In the genomic region with DNA sequence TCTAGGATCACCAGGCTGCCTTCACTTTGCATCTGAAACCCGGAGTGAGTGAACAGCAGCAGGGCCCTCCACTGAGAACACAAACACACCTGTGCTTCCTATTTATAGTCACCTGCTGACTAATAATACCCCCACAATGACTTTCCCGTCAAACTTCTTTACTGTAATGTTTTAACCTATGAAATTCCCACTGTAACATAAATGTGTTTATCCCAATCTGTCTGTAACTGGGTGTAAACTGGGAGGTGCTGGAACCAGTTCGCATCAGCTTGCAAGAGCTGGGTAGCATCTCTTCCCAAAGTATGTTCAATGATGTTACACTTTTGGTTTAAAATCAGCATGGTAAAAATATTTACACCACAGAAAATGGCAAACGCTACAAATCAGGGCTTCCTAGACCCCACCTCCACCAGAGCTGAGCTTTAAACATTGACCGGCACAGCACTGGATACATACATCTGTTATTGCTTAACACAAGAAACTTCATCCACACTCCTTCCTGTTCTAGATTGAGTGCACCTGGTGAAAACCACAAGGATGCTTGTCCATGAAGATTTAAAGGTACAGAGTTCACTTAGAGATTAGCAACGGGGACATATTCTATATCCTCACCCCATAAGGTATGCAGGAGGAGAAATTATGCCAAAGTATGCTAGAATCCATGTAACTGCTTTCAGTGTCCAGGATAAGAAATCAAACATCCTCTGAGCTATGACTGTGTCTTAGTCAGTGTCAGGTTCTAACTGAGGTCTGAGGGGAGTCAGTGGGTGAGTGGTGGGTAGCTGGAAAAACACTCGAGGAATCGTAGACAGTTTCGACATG, we compare ENCODE assay signal across 1 cellular context.
TF ChIP-seq lines count a peak whose summit lies in the region.

No MANE protein-coding gene starts in this region.

TF ChIP-seq in GM12878, 131 proteins besides CTCF, POLR2A, EP300 and RAD21 (continued from another document):
- TF ChIP-seq CHD2 (IDR thresholded peaks at IDR 0.05; ENCODE audit: borderline replicate concordance, low read depth, low read length) (no peak), HCFC1 (IDR thresholded peaks at IDR 0.05; ENCODE audit: low read length) (no peak), CEBPB (IDR thresholded peaks at IDR 0.05; ENCODE audit: borderline replicate concordance in 1 of 2, low read depth in 2 of 2, low read length in 2 of 2) (peak; percentile 19 to 52; a peak in 2 of 4 replicates), ASH2L (IDR thresholded peaks at IDR 0.05; ENCODE audit: borderline replicate concordance, low read depth) (peak; percentile 93), TCF3 (IDR thresholded peaks at IDR 0.05; ENCODE audit: borderline replicate concordance, insufficient read depth, low read depth, low read length) (peak; percentile 91; the same call in 1 of the 2 replicates), CBFB (IDR thresholded peaks at IDR 0.05; ENCODE audit: low read depth) (peak; percentile 89), CREM (IDR thresholded peaks at IDR 0.05; ENCODE audit: low read depth) (peak; percentile 24; the same call in 1 of the 2 replicates), MTA3 (IDR thresholded peaks at IDR 0.05; ENCODE audit: borderline replicate concordance, low read length) (no peak), JUNB (IDR thresholded peaks at IDR 0.05) (peak; percentile 78), EED (IDR thresholded peaks at IDR 0.05; ENCODE audit: low read depth) (peak; percentile 69), TCF12 (IDR thresholded peaks at IDR 0.05; ENCODE audit: low read depth, low read length) (peak; percentile 91), SUZ12 (IDR thresholded peaks at IDR 0.05; ENCODE audit: unreplicated experiment) (no peak), CBX5 (IDR thresholded peaks at IDR 0.05; ENCODE audit: low read depth) (peak; percentile 73; the same call in 1 of the 2 replicates)
- TF ChIP-seq, protein P1, sequence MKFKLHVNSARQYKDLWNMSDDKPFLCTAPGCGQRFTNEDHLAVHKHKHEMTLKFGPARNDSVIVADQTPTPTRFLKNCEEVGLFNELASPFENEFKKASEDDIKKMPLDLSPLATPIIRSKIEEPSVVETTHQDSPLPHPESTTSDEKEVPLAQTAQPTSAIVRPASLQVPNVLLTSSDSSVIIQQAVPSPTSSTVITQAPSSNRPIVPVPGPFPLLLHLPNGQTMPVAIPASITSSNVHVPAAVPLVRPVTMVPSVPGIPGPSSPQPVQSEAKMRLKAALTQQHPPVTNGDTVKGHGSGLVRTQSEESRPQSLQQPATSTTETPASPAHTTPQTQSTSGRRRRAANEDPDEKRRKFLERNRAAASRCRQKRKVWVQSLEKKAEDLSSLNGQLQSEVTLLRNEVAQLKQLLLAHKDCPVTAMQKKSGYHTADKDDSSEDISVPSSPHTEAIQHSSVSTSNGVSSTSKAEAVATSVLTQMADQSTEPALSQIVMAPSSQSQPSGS (IDR thresholded peaks at IDR 0.05; ENCODE audit: low read length): peak; percentile 82
TF ChIP-seq in GM12878: peak in this region for 23.
